ENCODE assay signal across 1 cellular context in the genomic region with DNA sequence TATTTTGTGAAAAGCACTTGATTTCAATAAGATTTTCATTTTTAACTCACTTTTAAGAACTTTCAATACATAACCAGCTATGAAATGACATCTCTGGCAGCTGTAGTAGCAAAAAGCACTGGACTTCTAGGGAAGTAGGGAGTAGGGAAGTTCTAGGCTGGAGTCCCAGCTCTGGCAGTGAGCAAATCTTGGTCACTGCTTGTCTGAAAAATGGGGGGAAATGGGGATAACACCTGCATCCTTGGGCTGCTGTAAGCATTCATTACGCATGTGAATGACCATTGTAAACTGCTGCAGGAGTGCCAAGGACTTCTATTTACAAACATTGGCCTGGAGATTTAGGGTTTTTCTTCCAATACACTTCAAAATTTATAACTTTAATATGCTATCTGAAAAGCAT.
TF ChIP-seq lines count a peak whose summit lies in the region.

No MANE protein-coding gene starts in this region.

TF ChIP-seq in WTC11, 78 proteins besides CTCF, POLR2A, EP300 and RAD21 (continued from another document):
- TF ChIP-seq, protein P1, sequence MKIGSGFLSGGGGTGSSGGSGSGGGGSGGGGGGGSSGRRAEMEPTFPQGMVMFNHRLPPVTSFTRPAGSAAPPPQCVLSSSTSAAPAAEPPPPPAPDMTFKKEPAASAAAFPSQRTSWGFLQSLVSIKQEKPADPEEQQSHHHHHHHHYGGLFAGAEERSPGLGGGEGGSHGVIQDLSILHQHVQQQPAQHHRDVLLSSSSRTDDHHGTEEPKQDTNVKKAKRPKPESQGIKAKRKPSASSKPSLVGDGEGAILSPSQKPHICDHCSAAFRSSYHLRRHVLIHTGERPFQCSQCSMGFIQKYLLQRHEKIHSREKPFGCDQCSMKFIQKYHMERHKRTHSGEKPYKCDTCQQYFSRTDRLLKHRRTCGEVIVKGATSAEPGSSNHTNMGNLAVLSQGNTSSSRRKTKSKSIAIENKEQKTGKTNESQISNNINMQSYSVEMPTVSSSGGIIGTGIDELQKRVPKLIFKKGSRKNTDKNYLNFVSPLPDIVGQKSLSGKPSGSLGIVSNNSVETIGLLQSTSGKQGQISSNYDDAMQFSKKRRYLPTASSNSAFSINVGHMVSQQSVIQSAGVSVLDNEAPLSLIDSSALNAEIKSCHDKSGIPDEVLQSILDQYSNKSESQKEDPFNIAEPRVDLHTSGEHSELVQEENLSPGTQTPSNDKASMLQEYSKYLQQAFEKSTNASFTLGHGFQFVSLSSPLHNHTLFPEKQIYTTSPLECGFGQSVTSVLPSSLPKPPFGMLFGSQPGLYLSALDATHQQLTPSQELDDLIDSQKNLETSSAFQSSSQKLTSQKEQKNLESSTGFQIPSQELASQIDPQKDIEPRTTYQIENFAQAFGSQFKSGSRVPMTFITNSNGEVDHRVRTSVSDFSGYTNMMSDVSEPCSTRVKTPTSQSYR (CRISPR knock-in tag; IDR thresholded peaks at IDR 0.05), result no peak
- TF ChIP-seq FOXP4 (CRISPR knock-in tag; IDR thresholded peaks at IDR 0.05) (no peak), MYBL2 (CRISPR knock-in tag; IDR thresholded peaks at IDR 0.05) (no peak), ETV6 (CRISPR knock-in tag; IDR thresholded peaks at IDR 0.05) (no peak), EMX1 (CRISPR knock-in tag; IDR thresholded peaks at IDR 0.05) (no peak), SMAD3 (CRISPR knock-in tag; IDR thresholded peaks at IDR 0.05; ENCODE audit: borderline replicate concordance) (no peak), ZBTB43 (CRISPR knock-in tag; IDR thresholded peaks at IDR 0.05) (no peak), SMAD4 (CRISPR knock-in tag; IDR thresholded peaks at IDR 0.05) (no peak), ZNF512 (CRISPR knock-in tag; IDR thresholded peaks at IDR 0.05; ENCODE audit: borderline replicate concordance) (no peak), CBFB (CRISPR knock-in tag; IDR thresholded peaks at IDR 0.05; ENCODE audit: low read depth) (no peak)
